15 cellular contexts compared by ENCODE assay signal in the genomic region with DNA sequence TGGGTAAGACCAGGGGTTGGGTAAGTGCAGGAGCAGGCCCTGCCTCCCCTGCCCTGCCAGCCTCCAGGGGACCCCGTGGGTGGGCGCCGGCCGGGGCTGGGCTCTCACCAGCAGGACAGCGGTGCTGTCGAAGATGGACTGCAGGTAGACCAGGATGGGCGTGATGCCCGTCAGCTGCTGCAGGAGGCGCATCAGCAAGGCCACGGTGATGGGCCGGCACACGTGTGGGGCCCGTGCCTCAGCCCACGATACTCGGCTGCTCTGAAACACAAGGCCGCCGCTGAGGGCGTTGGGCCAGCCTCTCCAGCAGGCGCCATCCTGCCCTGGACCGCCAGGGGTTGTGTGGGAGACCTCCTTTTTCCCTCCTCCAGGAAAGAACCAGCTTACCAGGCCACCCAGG. TPM values are rescaled to one million over a fixed set of nuclear protein-coding genes. Genes with fewer than 3 reads are reported as not detected.
DNase-seq lines count a peak whose midpoint lies in the region; ATAC-seq, FAIRE-seq and TF ChIP-seq lines count a peak whose summit lies in the region.
"Had no signal": no experiment of that assay in that cellular context is flagged by ENCODE, and none has a peak within 500 bp of the region (broad histone marks: within the 10 kb centered on the region; RNA-seq: fewer than 3 reads in every experiment).

No MANE protein-coding gene starts in this region.

- H3K27me3 ChIP-seq in BE2C = no peaks in the 10 kb centered on the region
- peaks cover 13 to 60% of the 10 kb centered on the region in 2 experiments for H3K27me3 ChIP-seq in K562 (ENCODE audit: control insufficient read depth in 2 of 2, insufficient read depth in 2 of 2, low read length in 2 of 2)

- BruUV-seq in K562 (replicated peaks; lab: Mats Ljungman, UMichigan) = no TSS peak

- 7% methylated on average over 16 of the region's 20 CpGs for WGBS in K562 (ENCODE audit: insufficient coverage, low coverage, missing lambda C conversion rate)

- POLR2A ChIA-PET in HEK293 (lab: Yijun Ruan, JAX) (interaction anchor here (1.3 kb wide), 1 partner anchor 15 kb away, joined by 4 read pairs; a partner anchor contains a TSS), K562 (lab: Yijun Ruan, JAX) (no interaction called here)

- H2AFZ ChIP-seq in K562 (ENCODE audit: low read depth, low read length) = no peak overlapping the region

- no peak overlapping the region for H3K9ac ChIP-seq in K562 (ENCODE audit: insufficient read depth in 1 of 2, low read depth in 2 of 2, low read length in 2 of 2)

- H3K27ac ChIP-seq in HEK293 (ENCODE audit: extremely low read depth, low read depth, low read length) (no peak overlapping the region), K562 (ENCODE audit: extremely low read depth, low read depth, low read length) (no peak overlapping the region)

- no peak for TF ChIP-seq EP300 in K562 (IDR thresholded peaks at IDR 0.05; ENCODE audit: low read length)

- no peak for TF ChIP-seq POLR2A in K562 (conservative IDR thresholded peaks at IDR 0.05)

- H3K4me3 ChIP-seq in BE2C (ENCODE audit: low read depth, low read length) (no peak overlapping the region), HEK293 (ENCODE audit: low read depth, low read length) (no peak overlapping the region), K562 (no peak overlapping the region)

- TF ChIP-seq CTCF in BE2C (IDR thresholded peaks at IDR 0.05; ENCODE audit: low read depth, low read length) (0 out of 2 replicates have a peak, but pooled peaks have one; percentile 2), HEK293 (tag by site-specific recombination; IDR thresholded peaks at IDR 0.05) (no peak), K562 (IDR thresholded peaks at IDR 0.05 in 2 of 3, conservative IDR thresholded peaks at IDR 0.05 in 1 of 3; ENCODE audit: insufficient read depth in 2 of 3, low read depth in 1 of 3, low read length in 3 of 3) (no peak)

- H3K9me1 ChIP-seq in K562 (ENCODE audit: control insufficient read depth, insufficient read depth, low read length) = no peaks in the 10 kb centered on the region

- in situ Hi-C loops in K562 (cut with MboI) = no loop called here

- no peak for TF ChIP-seq RAD21 in K562 (CRISPR knock-in tag; conservative IDR thresholded peaks at IDR 0.05 in 1 of 2, IDR thresholded peaks at IDR 0.05 in 1 of 2)

- H3K36me3 ChIP-seq in BE2C (peaks cover 33% of the 10 kb centered on the region), HEK293 (ENCODE audit: control insufficient read depth in 2 of 2, insufficient read depth in 1 of 2, low read length in 2 of 2) (peaks cover 0 to 46% of the 10 kb centered on the region in 2 experiments; a peak in 1 of 3 replicates), K562 (ENCODE audit: control insufficient read depth, insufficient read depth, low read length) (no peaks in the 10 kb centered on the region)

- H3K4me2 ChIP-seq in K562 (ENCODE audit: insufficient read depth, low read length) = no peak overlapping the region

- H3K79me2 ChIP-seq in K562 (ENCODE audit: control insufficient read depth, insufficient read depth, low read length) = no peaks in the 10 kb centered on the region

- intact Hi-C loops in K562 (cut with micrococcal nuclease) = no loop called here

- H3K4me1 ChIP-seq in BE2C (peaks cover 3% of the 10 kb centered on the region; the same call in 1 of the 2 replicates), HEK293 (ENCODE audit: control insufficient read depth, insufficient read depth, low read length) (no peaks in the 10 kb centered on the region), K562 (replicated peaks in 1 of 2; ENCODE audit: control insufficient read depth in 2 of 2, insufficient read depth in 2 of 2, low read length in 2 of 2) (peaks cover 0 to 56% of the 10 kb centered on the region in 2 experiments; a peak in 3 of 5 replicates)

- H3K9me3 ChIP-seq in BE2C = no peaks in the 10 kb centered on the region
- H3K9me3 ChIP-seq in HEK293 (ENCODE audit: control insufficient read depth, insufficient read depth, low read depth, low read length) = no peaks in the 10 kb centered on the region
- no peaks in the 10 kb centered on the region for H3K9me3 ChIP-seq in K562 (replicated peaks; ENCODE audit: control insufficient read depth, insufficient read depth, low read depth, low read length)
- H3K9me3 ChIP-seq: Caco-2 had no signal

- no peak for FAIRE-seq in K562 (lab: Jason Lieb, UNC)
- FAIRE-seq: GM19239, H1 had no signal

- ATAC-seq in K562 = no peak
- ATAC-seq in HG03571 (IDR thresholded peaks at IDR 0.05; ENCODE audit: unreplicated experiment) = no peak

- CTCF ChIA-PET in HEK293 (lab: Yijun Ruan, JAX) = interaction anchor here (0.5 to 1.2 kb wide), 2 partner anchors 9 to 14 kb away, joined by 3 to 4 read pairs; no protein-coding TSS in a partner anchor
- CTCF ChIA-PET in K562 (lab: Yijun Ruan, JAX; ENCODE audit: low intra/inter-chr PET ratio) = no interaction called here

- peaks cover 19% of the 10 kb centered on the region for H4K20me1 ChIP-seq in K562 (replicated peaks; ENCODE audit: control insufficient read depth, insufficient read depth, low read length)

- DNase-seq in BE2C (peak; percentile 10), K562 (ENCODE audit: extremely low read depth in 1 of 4, low spot score in 3 of 4) (no peak), NCI-H748 treated with DMSO at 0.1 percent for 48 hours (lab: John Stamatoyannopoulos, UW) (no peak)
- no peak for DNase-seq in stimulated activated CD8-positive, alpha-beta memory T cell treated with anti-CD3 and anti-CD28 coated beads, Interleukin-4, amount 100 ng/mL, for 48 hours
- DNase-seq: ACHN; Caco-2; CD8-positive, alpha-beta memory T cell; DND-41; HCEC 1CT; IMR-90 had no signal

RNA-seq across cellular contexts. Expression of a gene that starts 4.0 kb away (rescaled TPM):
- 33.4 TPM for polyA plus RNA-seq in BE2C (2012; ENCODE audit: insufficient read depth, insufficient read length, low read depth)
- 0.32 and 1.7 TPM in 2 replicates for total RNA-seq in K562 (2011; cell fraction: chromatin; rRNA removed; ENCODE audit: low replicate concordance)
- 1.2 and 1.8 TPM in 2 replicates for total RNA-seq in K562 (2011; cell fraction: nucleolus; rRNA removed)
- 0.53 and 1.3 TPM in 2 replicates for total RNA-seq in K562 (2011; cell fraction: nucleoplasm; rRNA removed)
- total RNA-seq in K562 (2014; rRNA removed) (0.09 and 0.41 TPM in 2 replicates), K562 (2014; rRNA removed; fragmentation: Illumina TruSeq; extraction: Trizol) (0.04 and 0.06 TPM in 2 replicates), K562 (2015; rRNA removed; fragmentation: Illumina TruSeq; extraction: Trizol) (0.04 TPM in 1 of 2 replicates, not detected in the other), K562 (2021) (0.16 and 0.38 TPM in 2 replicates)
- polyA plus RNA-seq in K562 (2011; rRNA removed) (0.08 and 0.22 TPM in 2 replicates), K562 (2014; fragmentation: Illumina TruSeq; extraction: Trizol) (not detected in 2 replicates), K562 (2014; fragmentation: Nextera tagmentation; extraction: Ambion mirVana) (not detected), K562 (2014; rRNA removed) (0.27 and 0.39 TPM in 2 replicates)
- 0.19 and 0.58 TPM in 2 replicates for polyA plus RNA-seq in K562 (2011; cell fraction: cytosol; rRNA removed)
- polyA plus RNA-seq in K562 (2011; cell fraction: nucleus; rRNA removed) = 0.32 and 0.61 TPM in 2 replicates
- 0.17 and 0.24 TPM in 2 replicates for polyA plus RNA-seq in K562 (2012)
- 0.09 and 0.21 TPM in 2 replicates for polyA minus RNA-seq in K562 (2011; rRNA and poly(A)+ RNA removed)
- 0.48 and 0.64 TPM in 2 replicates for polyA minus RNA-seq in K562 (2011; cell fraction: cytosol; rRNA and poly(A)+ RNA removed)
- polyA minus RNA-seq in K562 (2011; cell fraction: nucleus; rRNA and poly(A)+ RNA removed) = 0.81 and 1.4 TPM in 2 replicates

RNA-seq across cellular contexts. Expression of a gene that starts 15.1 kb away (rescaled TPM):
- polyA plus RNA-seq in BE2C (2012; ENCODE audit: insufficient read depth, insufficient read length, low read depth) = 29.3 TPM
- total RNA-seq in K562 (2011; cell fraction: chromatin; rRNA removed; ENCODE audit: low replicate concordance) = 2.9 and 4.1 TPM in 2 replicates
- total RNA-seq in K562 (2011; cell fraction: nucleolus; rRNA removed) = 3.4 and 4.7 TPM in 2 replicates
- total RNA-seq in K562 (2011; cell fraction: nucleoplasm; rRNA removed) = 3.2 and 5.5 TPM in 2 replicates
- total RNA-seq in K562 (2014; rRNA removed) (1.1 and 1.2 TPM in 2 replicates), K562 (2014; rRNA removed; fragmentation: Illumina TruSeq; extraction: Trizol) (0.11 and 0.13 TPM in 2 replicates), K562 (2015; rRNA removed; fragmentation: Illumina TruSeq; extraction: Trizol) (0.54 and 0.64 TPM in 2 replicates), K562 (2021) (1.4 and 1.8 TPM in 2 replicates)
- polyA plus RNA-seq in K562 (2011; rRNA removed) (0.87 and 1.2 TPM in 2 replicates), K562 (2014; fragmentation: Illumina TruSeq; extraction: Trizol) (0.16 and 0.37 TPM in 2 replicates), K562 (2014; fragmentation: Nextera tagmentation; extraction: Ambion mirVana) (not detected), K562 (2014; rRNA removed) (1.1 and 1.4 TPM in 2 replicates)
- polyA plus RNA-seq in K562 (2011; cell fraction: cytosol; rRNA removed) = 0.77 and 1.1 TPM in 2 replicates
- polyA plus RNA-seq in K562 (2011; cell fraction: nucleus; rRNA removed) = 1.3 and 2.3 TPM in 2 replicates
- 0.89 and 3.8 TPM in 2 replicates for polyA plus RNA-seq in K562 (2012)
- 0.57 and 0.70 TPM in 2 replicates for polyA minus RNA-seq in K562 (2011; rRNA and poly(A)+ RNA removed)
- polyA minus RNA-seq in K562 (2011; cell fraction: cytosol; rRNA and poly(A)+ RNA removed) = 0.67 and 0.82 TPM in 2 replicates
- polyA minus RNA-seq in K562 (2011; cell fraction: nucleus; rRNA and poly(A)+ RNA removed) = 1.7 and 1.8 TPM in 2 replicates

RNA-seq across cellular contexts. Expression of a gene that starts 49.9 kb away (rescaled TPM):
- polyA plus RNA-seq in BE2C (2012; ENCODE audit: insufficient read depth, insufficient read length, low read depth) = not detected
- not detected in 2 replicates for total RNA-seq in K562 (2011; cell fraction: chromatin; rRNA removed; ENCODE audit: low replicate concordance)
- total RNA-seq in K562 (2011; cell fraction: nucleolus; rRNA removed) = not detected in 2 replicates
- total RNA-seq in K562 (2011; cell fraction: nucleoplasm; rRNA removed) = not detected in 2 replicates
- total RNA-seq in K562 (2014; rRNA removed) (not detected in 2 replicates), K562 (2014; rRNA removed; fragmentation: Illumina TruSeq; extraction: Trizol) (not detected in 2 replicates), K562 (2015; rRNA removed; fragmentation: Illumina TruSeq; extraction: Trizol) (not detected in 2 replicates), K562 (2021) (not detected in 2 replicates)
- polyA plus RNA-seq in K562 (2011; rRNA removed) (not detected in 2 replicates), K562 (2014; fragmentation: Illumina TruSeq; extraction: Trizol) (not detected in 2 replicates), K562 (2014; fragmentation: Nextera tagmentation; extraction: Ambion mirVana) (not detected), K562 (2014; rRNA removed) (not detected in 2 replicates)
- not detected in 2 replicates for polyA plus RNA-seq in K562 (2011; cell fraction: cytosol; rRNA removed)
- polyA plus RNA-seq in K562 (2011; cell fraction: nucleus; rRNA removed) = not detected in 2 replicates
- polyA plus RNA-seq in K562 (2012) = not detected in 2 replicates
- polyA minus RNA-seq in K562 (2011; rRNA and poly(A)+ RNA removed) = not detected in 2 replicates
- not detected in 2 replicates for polyA minus RNA-seq in K562 (2011; cell fraction: cytosol; rRNA and poly(A)+ RNA removed)
- not detected in 2 replicates for polyA minus RNA-seq in K562 (2011; cell fraction: nucleus; rRNA and poly(A)+ RNA removed)
- total RNA-seq: A172; Caco-2; CD8-positive, alpha-beta memory T cell; H1; IMR-90 had no signal
- polyA plus RNA-seq: CD8-positive, alpha-beta memory T cell; H1; IMR-90 had no signal

RNA-seq across cellular contexts. Expression of a gene that starts 52.7 kb away (rescaled TPM):
- 6.1 TPM for polyA plus RNA-seq in BE2C (2012; ENCODE audit: insufficient read depth, insufficient read length, low read depth)
- total RNA-seq in K562 (2011; cell fraction: chromatin; rRNA removed; ENCODE audit: low replicate concordance) = 0.51 and 1.4 TPM in 2 replicates
- total RNA-seq in K562 (2011; cell fraction: nucleolus; rRNA removed) = 0.53 and 0.83 TPM in 2 replicates
- total RNA-seq in K562 (2011; cell fraction: nucleoplasm; rRNA removed) = 0.44 and 1.4 TPM in 2 replicates
- 0.04 TPM in 1 of 2 replicates, not detected in the other for total RNA-seq in K562 (2014; rRNA removed)
- total RNA-seq in K562 (2014; rRNA removed; fragmentation: Illumina TruSeq; extraction: Trizol) = not detected in 2 replicates
- 0.04 TPM in 1 of 2 replicates, not detected in the other for total RNA-seq in K562 (2015; rRNA removed; fragmentation: Illumina TruSeq; extraction: Trizol)
- total RNA-seq in K562 (2021) = 0.07 TPM in 1 of 2 replicates, not detected in the other
- 0.16 and 0.20 TPM in 2 replicates for polyA plus RNA-seq in K562 (2011; rRNA removed)
- polyA plus RNA-seq in K562 (2011; cell fraction: cytosol; rRNA removed) = 0.10 and 0.16 TPM in 2 replicates
- 1.2 and 1.3 TPM in 2 replicates for polyA plus RNA-seq in K562 (2011; cell fraction: nucleus; rRNA removed)
- polyA plus RNA-seq in K562 (2012) = 0.29 and 1.0 TPM in 2 replicates
- polyA plus RNA-seq in K562 (2014; fragmentation: Illumina TruSeq; extraction: Trizol) = 0.03 TPM in 1 of 2 replicates, not detected in the other
- polyA plus RNA-seq in K562 (2014; fragmentation: Nextera tagmentation; extraction: Ambion mirVana) = not detected
- 0.04 and 0.26 TPM in 2 replicates for polyA plus RNA-seq in K562 (2014; rRNA removed)
- polyA minus RNA-seq in K562 (2011; rRNA and poly(A)+ RNA removed) = not detected in 2 replicates
- polyA minus RNA-seq in K562 (2011; cell fraction: cytosol; rRNA and poly(A)+ RNA removed) = not detected in 2 replicates
- polyA minus RNA-seq in K562 (2011; cell fraction: nucleus; rRNA and poly(A)+ RNA removed) = 0.33 and 0.40 TPM in 2 replicates

RNA-seq across cellular contexts. Expression of a gene that starts 57.0 kb away (rescaled TPM):
- 63.9 TPM for polyA plus RNA-seq in BE2C (2012; ENCODE audit: insufficient read depth, insufficient read length, low read depth)
- total RNA-seq in K562 (2011; cell fraction: chromatin; rRNA removed; ENCODE audit: low replicate concordance) = 33.3 and 49.1 TPM in 2 replicates
- total RNA-seq in K562 (2011; cell fraction: nucleolus; rRNA removed) = 33.0 and 38.9 TPM in 2 replicates
- total RNA-seq in K562 (2011; cell fraction: nucleoplasm; rRNA removed) = 25.6 and 35.8 TPM in 2 replicates
- total RNA-seq in K562 (2014; rRNA removed) (70.5 and 72.9 TPM in 2 replicates), K562 (2014; rRNA removed; fragmentation: Illumina TruSeq; extraction: Trizol) (19.6 and 21.6 TPM in 2 replicates), K562 (2015; rRNA removed; fragmentation: Illumina TruSeq; extraction: Trizol) (31.1 and 31.3 TPM in 2 replicates), K562 (2021) (56.4 and 57.9 TPM in 2 replicates)
- polyA plus RNA-seq in K562 (2011; rRNA removed) (23.9 and 29.2 TPM in 2 replicates), K562 (2014; fragmentation: Illumina TruSeq; extraction: Trizol) (40.9 and 45.1 TPM in 2 replicates), K562 (2014; fragmentation: Nextera tagmentation; extraction: Ambion mirVana) (1 to 10 TPM; 3.4 to 5.0 TPM), K562 (2014; rRNA removed) (58.8 and 62.3 TPM in 2 replicates)
- 26.2 and 39.1 TPM in 2 replicates for polyA plus RNA-seq in K562 (2011; cell fraction: cytosol; rRNA removed)
- polyA plus RNA-seq in K562 (2011; cell fraction: nucleus; rRNA removed) = 19.8 and 27.2 TPM in 2 replicates
- polyA plus RNA-seq in K562 (2012) = 22.0 and 39.1 TPM in 2 replicates
- polyA minus RNA-seq in K562 (2011; rRNA and poly(A)+ RNA removed) = 22.5 and 31.4 TPM in 2 replicates
- 17.9 and 24.8 TPM in 2 replicates for polyA minus RNA-seq in K562 (2011; cell fraction: cytosol; rRNA and poly(A)+ RNA removed)
- 13.6 and 16.7 TPM in 2 replicates for polyA minus RNA-seq in K562 (2011; cell fraction: nucleus; rRNA and poly(A)+ RNA removed)
